Comparison of ENCODE assay signal across 8 cellular contexts in the genomic region with DNA sequence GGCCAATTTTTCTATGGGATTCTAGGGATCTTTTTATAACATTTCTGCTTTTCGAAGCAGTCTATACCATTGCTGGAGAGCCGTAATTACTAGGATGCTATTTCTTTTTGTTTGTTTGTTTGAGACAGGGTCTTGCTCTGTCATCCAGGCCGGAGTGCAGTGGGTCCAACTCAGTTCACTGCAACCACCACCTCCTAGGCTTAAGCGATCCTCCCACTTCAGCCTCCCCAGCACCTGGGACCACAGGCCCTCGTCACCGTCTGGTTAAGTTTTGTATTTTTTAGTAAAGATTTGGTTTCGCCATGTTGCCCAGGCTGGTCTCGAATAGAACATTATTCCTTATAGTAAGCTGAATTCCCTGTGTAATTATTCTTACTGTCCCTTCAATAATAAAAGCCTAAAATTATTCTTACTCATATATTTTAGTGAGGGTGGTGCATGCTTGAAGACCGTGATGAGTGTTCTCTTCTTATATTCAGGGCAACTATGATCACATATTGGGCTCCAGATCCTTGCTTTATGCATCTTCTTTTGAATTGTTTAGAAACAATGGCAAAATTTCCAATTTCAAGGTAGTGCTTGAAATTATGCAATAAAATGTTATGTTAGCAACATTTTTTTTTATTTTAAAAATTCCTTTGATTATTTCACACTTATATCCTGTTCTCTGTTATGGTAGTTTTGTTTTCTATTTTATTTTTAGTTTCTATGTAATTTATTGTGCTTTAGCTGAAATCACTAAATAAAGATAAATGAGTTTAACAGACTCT.
A peak's percentile ranks its signal among the peaks of the same experiment; 100 is the strongest.
DNase-seq lines count a peak whose midpoint lies in the region; ATAC-seq lines count a peak whose summit lies in the region.
"Had no signal": no experiment of that assay in that cellular context is flagged by ENCODE, and none has a peak within 500 bp of the region (broad histone marks: within the 10 kb centered on the region; RNA-seq: fewer than 3 reads in every experiment).

No MANE protein-coding gene starts in this region.

- H3K27me3 ChIP-seq in HUES64 (ENCODE audit: insufficient read depth, low read length) (no peaks in the 10 kb centered on the region), iPS-18a (ENCODE audit: control insufficient read depth, insufficient read depth, low read length) (no peaks in the 10 kb centered on the region)

- H3K36me3 ChIP-seq in HUES64 (ENCODE audit: insufficient read depth, low read length) (no peaks in the 10 kb centered on the region), iPS-18a (ENCODE audit: control insufficient read depth, low read depth, low read length) (no peaks in the 10 kb centered on the region)

- WGBS in HUES64, result 70% methylated on average over 6 of the region's 9 CpGs

- DNase-seq in activated CD4-positive, alpha-beta memory T cell treated with anti-CD3 and anti-CD28 coated beads for 36 hours, result no peak
- DNase-seq in stimulated activated effector memory CD8-positive, alpha-beta T cell treated with anti-CD3 and anti-CD28 coated beads, Interleukin-12 subunit alpha, Interleukin-12 subunit beta, amount 100 ng/mL, for 72 hours (ENCODE audit: low spot score in 2 of 2), result no peak
- DNase-seq in COR-L47 (lab: John Stamatoyannopoulos, UW) (no peak), middle frontal gyrus (ENCODE audit: extremely low spot score, low spot score) (no peak), GOT3 (lab: John Stamatoyannopoulos, UW) (no peak)
- DNase-seq: NCI-H1694 had no signal

- no peak for ATAC-seq in stimulated activated effector memory CD8-positive, alpha-beta T cell treated with anti-CD3 and anti-CD28 coated beads, Interleukin-12 subunit alpha, Interleukin-12 subunit beta, amount 100 ng/mL, for 72 hours

- H3K4me3 ChIP-seq in HUES64 (ENCODE audit: low read length) (peak overlapping the region; percentile 78), iPS-18a (ENCODE audit: low read length) (peak overlapping the region; percentile 75)

- peaks cover 57% of the 10 kb centered on the region for H3K4me1 ChIP-seq in HUES64 (ENCODE audit: insufficient read depth, low read length)
- peaks cover 40% of the 10 kb centered on the region for H3K4me1 ChIP-seq in iPS-18a (ENCODE audit: control insufficient read depth, low read depth, low read length)

- CTCF ChIA-PET in activated CD4-positive, alpha-beta memory T cell treated with anti-CD3 and anti-CD28 coated beads for 36 hours (lab: Charles Lee), result no interaction called here

- H3K27ac ChIP-seq in HUES64 (ENCODE audit: low read depth, low read length) (peak overlapping the region; percentile 99; the same call in 1 of the 2 replicates), iPS-18a (ENCODE audit: low read length) (peak overlapping the region; percentile 94)

- no peaks in the 10 kb centered on the region for H3K9me3 Mint-ChIP-seq in activated CD4-positive, alpha-beta memory T cell treated with anti-CD3 and anti-CD28 coated beads for 36 hours
- no peaks in the 10 kb centered on the region for H3K9me3 Mint-ChIP-seq in stimulated activated effector memory CD8-positive, alpha-beta T cell treated with anti-CD3 and anti-CD28 coated beads, Interleukin-12 subunit alpha, Interleukin-12 subunit beta, amount 100 ng/mL, for 72 hours

- H3K4me1 Mint-ChIP-seq in activated CD4-positive, alpha-beta memory T cell treated with anti-CD3 and anti-CD28 coated beads for 36 hours (ENCODE audit: low read depth), result peaks cover 34% of the 10 kb centered on the region
- H3K4me1 Mint-ChIP-seq in stimulated activated effector memory CD8-positive, alpha-beta T cell treated with anti-CD3 and anti-CD28 coated beads, Interleukin-12 subunit alpha, Interleukin-12 subunit beta, amount 100 ng/mL, for 72 hours, result peaks cover 31% of the 10 kb centered on the region

- H3K9ac ChIP-seq in HUES64 (ENCODE audit: low read depth, low read length) (peak overlapping the region; percentile 84; the same call in 1 of the 2 replicates), iPS-18a (ENCODE audit: low read length) (peak overlapping the region; percentile 86)

- intact Hi-C loops in activated CD4-positive, alpha-beta memory T cell treated with anti-CD3 and anti-CD28 coated beads for 36 hours (cut with micrococcal nuclease), result loop anchor here (2.0 to 5.0 kb wide), 3 partner anchors 39 to 241 kb away; no protein-coding TSS in a partner anchor

- H3K9me3 ChIP-seq in HUES64 (ENCODE audit: insufficient read depth, low read depth, low read length) (no peaks in the 10 kb centered on the region), iPS-18a (ENCODE audit: control insufficient read depth, low read depth, low read length) (no peaks in the 10 kb centered on the region)

- H3K27me3 Mint-ChIP-seq in activated CD4-positive, alpha-beta memory T cell treated with anti-CD3 and anti-CD28 coated beads for 36 hours, result no peaks in the 10 kb centered on the region

- no peak overlapping the region for H3K27ac Mint-ChIP-seq in activated CD4-positive, alpha-beta memory T cell treated with anti-CD3 and anti-CD28 coated beads for 36 hours
- H3K27ac Mint-ChIP-seq in stimulated activated effector memory CD8-positive, alpha-beta T cell treated with anti-CD3 and anti-CD28 coated beads, Interleukin-12 subunit alpha, Interleukin-12 subunit beta, amount 100 ng/mL, for 72 hours, result peak overlapping the region; percentile 95

- POLR2A ChIA-PET in activated CD4-positive, alpha-beta memory T cell treated with anti-CD3 and anti-CD28 coated beads for 36 hours (lab: Charles Lee), result no interaction called here

- H3K4me3 Mint-ChIP-seq in activated CD4-positive, alpha-beta memory T cell treated with anti-CD3 and anti-CD28 coated beads for 36 hours, result peak overlapping the region; percentile 74
- peak overlapping the region; percentile 79 for H3K4me3 Mint-ChIP-seq in stimulated activated effector memory CD8-positive, alpha-beta T cell treated with anti-CD3 and anti-CD28 coated beads, Interleukin-12 subunit alpha, Interleukin-12 subunit beta, amount 100 ng/mL, for 72 hours

- H3K36me3 Mint-ChIP-seq in activated CD4-positive, alpha-beta memory T cell treated with anti-CD3 and anti-CD28 coated beads for 36 hours, result no peaks in the 10 kb centered on the region
- no peaks in the 10 kb centered on the region for H3K36me3 Mint-ChIP-seq in stimulated activated effector memory CD8-positive, alpha-beta T cell treated with anti-CD3 and anti-CD28 coated beads, Interleukin-12 subunit alpha, Interleukin-12 subunit beta, amount 100 ng/mL, for 72 hours
